In genomic region chr9:14428781-14429230, GRCh38 we compare ENCODE assay signal across 8 cellular contexts.
DNase-seq lines count a peak whose midpoint lies in the region; ATAC-seq and TF ChIP-seq lines count a peak whose summit lies in the region.

No MANE protein-coding gene starts in this region.

- CTCF ChIA-PET in AG04450 (lab: Charles Lee) = interaction anchor here (0.6 to 7.4 kb wide), 32 partner anchors 8 to 1395 kb away, joined by 3 to 94 read pairs (median 4); no protein-coding TSS in a partner anchor

- POLR2A ChIA-PET in AG04450 (lab: Yijun Ruan, JAX) = no interaction called here
- POLR2A ChIA-PET in activated naive CD8-positive, alpha-beta T cell treated with anti-CD3 and anti-CD28 coated beads, Interleukin-2, amount 10 ng/mL, durations not matched to agents 7 days and 5 days (lab: Charles Lee) = no interaction called here

- H3K36me3 ChIP-seq in NT2/D1 (ENCODE audit: insufficient read depth, insufficient read length, low read length) = no peaks in the 10 kb centered on the region
- no peaks in the 10 kb centered on the region for H3K36me3 ChIP-seq in right atrium auricular region
- H3K36me3 ChIP-seq in sigmoid colon = no peaks in the 10 kb centered on the region

- H3K4me1 ChIP-seq in NT2/D1 (ENCODE audit: insufficient read depth, insufficient read length) (no peaks in the 10 kb centered on the region), right atrium auricular region (peaks cover 0 to 32% of the 10 kb centered on the region in 2 donors), sigmoid colon (peaks cover 0 to 21% (median 15%) of the 10 kb centered on the region in 4 donors)

- no peaks in the 10 kb centered on the region for H3K9me3 Mint-ChIP-seq in activated naive CD8-positive, alpha-beta T cell treated with anti-CD3 and anti-CD28 coated beads, Interleukin-2, amount 10 ng/mL, durations not matched to agents 7 days and 5 days

- H3K9ac ChIP-seq in NT2/D1 (ENCODE audit: insufficient read length, low read depth) = no peak overlapping the region

- no peak overlapping the region for H3K4me3 Mint-ChIP-seq in activated naive CD8-positive, alpha-beta T cell treated with anti-CD3 and anti-CD28 coated beads, Interleukin-2, amount 10 ng/mL, durations not matched to agents 7 days and 5 days

- peaks cover 12% of the 10 kb centered on the region for H3K27me3 Mint-ChIP-seq in activated naive CD8-positive, alpha-beta T cell treated with anti-CD3 and anti-CD28 coated beads, Interleukin-2, amount 10 ng/mL, durations not matched to agents 7 days and 5 days

- TF ChIP-seq CTCF in AG04450 (IDR thresholded peaks at IDR 0.05; ENCODE audit: low read depth, low read length) (peak; percentile 78), GM13976 (IDR thresholded peaks at IDR 0.05; ENCODE audit: borderline replicate concordance, control extremely low read depth, extremely low read depth, insufficient read depth, missing control alignments) (peak; percentile 81), right atrium auricular region (IDR thresholded peaks at IDR 0.05) (peak; percentile 68 to 90), sigmoid colon (IDR thresholded peaks at IDR 0.05) (peak; percentile 13 to 78 (median 48))

- no peak overlapping the region for H3K4me3 ChIP-seq in AG04450 (ENCODE audit: low read depth, low read length)
- no peak overlapping the region for H3K4me3 ChIP-seq in NT2/D1 (ENCODE audit: insufficient read length, low read depth)
- no peak overlapping the region for H3K4me3 ChIP-seq in right atrium auricular region
- no peak overlapping the region for H3K4me3 ChIP-seq in sigmoid colon

- no peak for ATAC-seq in activated naive CD8-positive, alpha-beta T cell treated with anti-CD3 and anti-CD28 coated beads, Interleukin-2, amount 10 ng/mL, durations not matched to agents 7 days and 5 days (ENCODE audit: low read depth)
- no peak for ATAC-seq in HG03571 (IDR thresholded peaks at IDR 0.05; ENCODE audit: unreplicated experiment)

- no peak for TF ChIP-seq EP300 in sigmoid colon (IDR thresholded peaks at IDR 0.05)

- WGBS in sigmoid colon, 2 donors = 8 to 13% methylated on average over 11 of the region's 11 CpGs

- H3K27me3 ChIP-seq in AG04450 (ENCODE audit: control insufficient read depth, insufficient read depth, low read length) (peaks cover 26% of the 10 kb centered on the region), NT2/D1 (ENCODE audit: insufficient read depth, insufficient read length) (no peaks in the 10 kb centered on the region), right atrium auricular region (no peaks in the 10 kb centered on the region), sigmoid colon (no peaks in the 10 kb centered on the region)

- DNase-seq in AG04450 (ENCODE audit: low read depth, low spot score) = peak; percentile 44
- DNase-seq in GM13976 (ENCODE audit: low spot score) = peak; percentile 44
- DNase-seq in HT1080 (ENCODE audit: low read depth) = peak; percentile 63
- DNase-seq in NT2/D1 (ENCODE audit: low read depth, low spot score) = peak; percentile 85
- peak; percentile 41 for DNase-seq in activated naive CD8-positive, alpha-beta T cell treated with anti-CD3 and anti-CD28 coated beads, Interleukin-2, amount 10 ng/mL, durations not matched to agents 7 days and 5 days
- peak; percentile 84 for DNase-seq in right atrium auricular region (ENCODE audit: low spot score)
- peak; percentile 81 for DNase-seq in sigmoid colon

- H3K36me3 Mint-ChIP-seq in activated naive CD8-positive, alpha-beta T cell treated with anti-CD3 and anti-CD28 coated beads, Interleukin-2, amount 10 ng/mL, durations not matched to agents 7 days and 5 days = no peaks in the 10 kb centered on the region

- peaks cover 3% of the 10 kb centered on the region for H3K4me1 Mint-ChIP-seq in activated naive CD8-positive, alpha-beta T cell treated with anti-CD3 and anti-CD28 coated beads, Interleukin-2, amount 10 ng/mL, durations not matched to agents 7 days and 5 days

- H3K27ac Mint-ChIP-seq in activated naive CD8-positive, alpha-beta T cell treated with anti-CD3 and anti-CD28 coated beads, Interleukin-2, amount 10 ng/mL, durations not matched to agents 7 days and 5 days = no peak overlapping the region

- in situ Hi-C loops in GM13976 (cut with MboI; ENCODE audit: low sequenced_read_pairs, unreplicated experiment) = loop anchor here (25.0 kb wide), 1 partner anchor 992 kb away; no protein-coding TSS in a partner anchor

- H3K9me3 ChIP-seq in AG04450 (ENCODE audit: control insufficient read depth, insufficient read depth, low read length) (peaks cover 5% of the 10 kb centered on the region; the same call in 1 of the 2 replicates), NT2/D1 (ENCODE audit: insufficient read depth, low read length) (peaks cover 13% of the 10 kb centered on the region; the same call in 1 of the 2 replicates), right atrium auricular region (no peaks in the 10 kb centered on the region), sigmoid colon (no peaks in the 10 kb centered on the region)

- H3K27ac ChIP-seq in AG04450 (ENCODE audit: low read depth, low read length) (no peak overlapping the region), right atrium auricular region (peak overlapping the region in 1 of 2 donors; percentile 61), sigmoid colon (no peak overlapping the region)

- TF ChIP-seq POLR2A in sigmoid colon (IDR thresholded peaks at IDR 0.05) = no peak

- intact Hi-C loops in sigmoid colon (cut with DNase I) = loop anchor here (5.0 to 10.0 kb wide), 2 partner anchors 1077 to 1394 kb away; no protein-coding TSS in a partner anchor
